Comparison of ENCODE assay signal across 14 cellular contexts in genomic region chr1:16180291-16180824, GRCh38. TPM values are rescaled to one million over a fixed set of nuclear protein-coding genes. Genes with fewer than 3 reads are reported as not detected.
DNase-seq lines count a peak whose midpoint lies in the region; ATAC-seq and TF ChIP-seq lines count a peak whose summit lies in the region.
"Had no signal": no experiment of that assay in that cellular context is flagged by ENCODE, and none has a peak within 500 bp of the region (broad histone marks: within the 10 kb centered on the region; RNA-seq: fewer than 3 reads in every experiment).

No MANE protein-coding gene starts in this region.

- H3K9me3 ChIP-seq in osteoblast (ENCODE audit: low read depth, low read length), result no peaks in the 10 kb centered on the region
- no peaks in the 10 kb centered on the region for H3K9me3 ChIP-seq in CD8-positive, alpha-beta T cell (ENCODE audit: low read length)
- H3K9me3 ChIP-seq: colonic mucosa had no signal

- no peak overlapping the region for H2AFZ ChIP-seq in ACC112 (ENCODE audit: low read length, unreplicated experiment)
- no peak overlapping the region for H2AFZ ChIP-seq in osteoblast (ENCODE audit: low read length)

- H3K4me3 Mint-ChIP-seq in stimulated activated naive CD8-positive, alpha-beta T cell treated with anti-CD3 and anti-CD28 coated beads, Interleukin-15, amount 100 ng/mL, for 72 hours, result no peak overlapping the region
- H3K4me3 Mint-ChIP-seq in CD8-positive, alpha-beta T cell, result no peak overlapping the region
- H3K4me3 Mint-ChIP-seq: activated naive CD8-positive, alpha-beta T cell; H9 had no signal

- H3K36me3 Mint-ChIP-seq in CD8-positive, alpha-beta T cell, result no peaks in the 10 kb centered on the region
- H3K36me3 Mint-ChIP-seq: activated naive CD8-positive, alpha-beta T cell had no signal

- H3K4me1 Mint-ChIP-seq in stimulated activated naive CD8-positive, alpha-beta T cell treated with anti-CD3 and anti-CD28 coated beads, Interleukin-15, amount 100 ng/mL, for 72 hours, result no peaks in the 10 kb centered on the region
- no peaks in the 10 kb centered on the region for H3K4me1 Mint-ChIP-seq in CD8-positive, alpha-beta T cell (ENCODE audit: low read depth)

- CTCF ChIA-PET in CD8-positive, alpha-beta T cell (lab: Charles Lee), result interaction anchor here (17.3 kb wide), 1 partner anchor 102 kb away, joined by 473 read pairs; the partner anchor contains the start of gene FAM131C

- H3K27me3 Mint-ChIP-seq in stimulated activated naive CD8-positive, alpha-beta T cell treated with anti-CD3 and anti-CD28 coated beads, Interleukin-15, amount 100 ng/mL, for 72 hours, result peaks cover 9% of the 10 kb centered on the region
- peaks cover 2% of the 10 kb centered on the region for H3K27me3 Mint-ChIP-seq in CD8-positive, alpha-beta T cell (ENCODE audit: low read depth)
- H3K27me3 Mint-ChIP-seq: activated naive CD8-positive, alpha-beta T cell had no signal

- H3K9me3 Mint-ChIP-seq in stimulated activated naive CD8-positive, alpha-beta T cell treated with anti-CD3 and anti-CD28 coated beads, Interleukin-15, amount 100 ng/mL, for 72 hours, result no peaks in the 10 kb centered on the region
- no peaks in the 10 kb centered on the region for H3K9me3 Mint-ChIP-seq in CD8-positive, alpha-beta T cell
- H3K9me3 Mint-ChIP-seq: H9 had no signal

- H3K4me2 ChIP-seq in osteoblast (ENCODE audit: insufficient read depth, low read length), result no peak overlapping the region

- no peak overlapping the region for H3K27ac Mint-ChIP-seq in stimulated activated naive CD8-positive, alpha-beta T cell treated with anti-CD3 and anti-CD28 coated beads, Interleukin-15, amount 100 ng/mL, for 72 hours
- no peak overlapping the region for H3K27ac Mint-ChIP-seq in CD8-positive, alpha-beta T cell
- H3K27ac Mint-ChIP-seq: activated naive CD8-positive, alpha-beta T cell had no signal

- no peak overlapping the region for H3K4me3 ChIP-seq in ACC112 (ENCODE audit: low read depth, low read length)
- H3K4me3 ChIP-seq in epithelial cell of esophagus (ENCODE audit: low read length), result no peak overlapping the region
- H3K4me3 ChIP-seq in osteoblast (ENCODE audit: insufficient read depth, low read length), result no peak overlapping the region
- H3K4me3 ChIP-seq in CD8-positive, alpha-beta T cell (ENCODE audit: low read depth, low read length), result no peak overlapping the region
- H3K4me3 ChIP-seq: colonic mucosa had no signal

- H3K27ac ChIP-seq in ACC112 (ENCODE audit: low read depth, low read length) (peak overlapping the region; percentile 90; the same call in 1 of the 2 replicates), osteoblast (ENCODE audit: low read depth, low read length) (peak overlapping the region; percentile 84)
- no peak overlapping the region for H3K27ac ChIP-seq in CD8-positive, alpha-beta T cell (ENCODE audit: low read depth, low read length)

- intact Hi-C loops in CD8-positive, alpha-beta T cell (cut with DNase I, micrococcal nuclease), result loop anchor here in 1 of 2 experiments (5.0 kb wide), 1 partner anchor 33 kb away; no protein-coding TSS in a partner anchor

- POLR2A ChIA-PET in CD8-positive, alpha-beta T cell (lab: Charles Lee), result interaction anchor here (0.7 to 0.9 kb wide), 2 partner anchors 12 to 179 kb away, joined by 5 read pairs; no protein-coding TSS in a partner anchor

- no peaks in the 10 kb centered on the region for H3K79me2 ChIP-seq in ACC112 (ENCODE audit: control insufficient read depth, insufficient read depth, low read length, unreplicated experiment)
- no peaks in the 10 kb centered on the region for H3K79me2 ChIP-seq in osteoblast (ENCODE audit: insufficient read depth, low read length)

- DNase-seq in LHCN-M2 (ENCODE audit: low read depth), result peak; percentile 69
- DNase-seq in epithelial cell of esophagus (ENCODE audit: low read depth), result peak; percentile 23
- peak; percentile 75 for DNase-seq in osteoblast (ENCODE audit: insufficient read length, low spot score, missing footprints)
- DNase-seq in stimulated activated naive CD8-positive, alpha-beta T cell treated with anti-CD3 and anti-CD28 coated beads, Interleukin-15, amount 100 ng/mL, for 72 hours, result no peak
- DNase-seq in DMS53 (lab: John Stamatoyannopoulos, UW), result no peak
- no peak for DNase-seq in CD8-positive, alpha-beta T cell
- DNase-seq: colonic mucosa, H9, NCI-H1105, NCI-H446 had no signal

- no peaks in the 10 kb centered on the region for H4K20me1 ChIP-seq in osteoblast (ENCODE audit: insufficient read depth, low read length)

- H3K4me1 ChIP-seq in ACC112 (ENCODE audit: control insufficient read depth, insufficient read depth, low read length, unreplicated experiment) (peaks cover 58% of the 10 kb centered on the region), osteoblast (ENCODE audit: insufficient read depth, low read length) (peaks cover 62% of the 10 kb centered on the region)
- H3K4me1 ChIP-seq in CD8-positive, alpha-beta T cell (ENCODE audit: insufficient read depth, low read length), result no peaks in the 10 kb centered on the region

- H3K36me3 ChIP-seq in ACC112 (ENCODE audit: insufficient read depth, low read length) (no peaks in the 10 kb centered on the region), osteoblast (ENCODE audit: insufficient read depth, low read length) (no peaks in the 10 kb centered on the region)
- H3K36me3 ChIP-seq in CD8-positive, alpha-beta T cell (ENCODE audit: insufficient read depth, low read length), result no peaks in the 10 kb centered on the region
- H3K36me3 ChIP-seq: colonic mucosa had no signal

- H3K27me3 ChIP-seq in ACC112 (ENCODE audit: insufficient read depth, low read length) (no peaks in the 10 kb centered on the region), osteoblast (ENCODE audit: insufficient read depth, low read length) (no peaks in the 10 kb centered on the region)
- no peaks in the 10 kb centered on the region for H3K27me3 ChIP-seq in CD8-positive, alpha-beta T cell (ENCODE audit: insufficient read depth, low read length)
- H3K27me3 ChIP-seq: colonic mucosa had no signal

- TF ChIP-seq CTCF in epithelial cell of esophagus (IDR thresholded peaks at IDR 0.05; ENCODE audit: insufficient read depth, low read depth, low read length, missing control alignments), result no peak
- no peak for TF ChIP-seq CTCF in osteoblast (IDR thresholded peaks at IDR 0.05; ENCODE audit: extremely low read depth, low read depth, low read length)
- TF ChIP-seq CTCF in CD8-positive, alpha-beta T cell (IDR thresholded peaks at IDR 0.05), result no peak

- no peak for ATAC-seq in stimulated activated naive CD8-positive, alpha-beta T cell treated with anti-CD3 and anti-CD28 coated beads, Interleukin-15, amount 100 ng/mL, for 72 hours
- no peak for ATAC-seq in GM19397 (IDR thresholded peaks at IDR 0.05; ENCODE audit: unreplicated experiment)
- no peak for ATAC-seq in CD8-positive, alpha-beta T cell

RNA-seq across cellular contexts. Expression of gene EPHA2, which starts 24.5 kb away (rescaled TPM):
- total RNA-seq in LHCN-M2 (2014; rRNA removed) (60.1 and 73.1 TPM in 2 replicates), osteoblast (13.3 and 21.0 TPM in 2 replicates)
- 49.4 TPM for polyA plus RNA-seq in LHCN-M2 (2012)
- not detected for total RNA-seq in CD8-positive, alpha-beta T cell
- total RNA-seq: activated CD8-positive, alpha-beta memory T cell treated with anti-CD3 and anti-CD28 coated beads for 36 hours had no signal

RNA-seq across cellular contexts. Expression of gene ARHGEF19, which starts 32.1 kb away (rescaled TPM):
- total RNA-seq in LHCN-M2 (2014; rRNA removed), result 1.9 TPM in 2 replicates
- 2.1 TPM for polyA plus RNA-seq in LHCN-M2 (2012)
- total RNA-seq in osteoblast, result 5.9 and 6.5 TPM in 2 replicates
- total RNA-seq in CD8-positive, alpha-beta T cell, result 1 to 10 TPM; 4.3 to 5.6 TPM

RNA-seq across cellular contexts. Expression of gene CPLANE2, which starts 56.6 kb away (rescaled TPM):
- total RNA-seq in LHCN-M2 (2014; rRNA removed) (5.2 and 7.1 TPM in 2 replicates), osteoblast (9.4 and 14.1 TPM in 2 replicates)
- 5.4 TPM for polyA plus RNA-seq in LHCN-M2 (2012)
- total RNA-seq in CD8-positive, alpha-beta T cell, result 1 to 10 TPM; 5.2 to 5.6 TPM

Comparison
In these comparisons a context has a peak if more than half of its experiments do, and no peak if none do; other contexts are left out.
1. DNase-seq: peak in LHCN-M2 (single experiment), epithelial cell of esophagus (single experiment) and osteoblast (single experiment); none in stimulated activated naive CD8-positive, alpha-beta T cell treated with anti-CD3 and anti-CD28 coated beads, Interleukin-15, amount 100 ng/mL, for 72 hours (0 of 2), DMS53 (single experiment) and CD8-positive, alpha-beta T cell (0 of 7).
2. RNA of gene EPHA2, which starts 24.5 kb away (total RNA-seq): 60.1 to 73.1 TPM in LHCN-M2 and 13.3 to 21.0 TPM in osteoblast; not detected in CD8-positive, alpha-beta T cell; every median in the first group is over 10 times any median in the second.